ENCODE assay signal across 8 cellular contexts in the genomic region with DNA sequence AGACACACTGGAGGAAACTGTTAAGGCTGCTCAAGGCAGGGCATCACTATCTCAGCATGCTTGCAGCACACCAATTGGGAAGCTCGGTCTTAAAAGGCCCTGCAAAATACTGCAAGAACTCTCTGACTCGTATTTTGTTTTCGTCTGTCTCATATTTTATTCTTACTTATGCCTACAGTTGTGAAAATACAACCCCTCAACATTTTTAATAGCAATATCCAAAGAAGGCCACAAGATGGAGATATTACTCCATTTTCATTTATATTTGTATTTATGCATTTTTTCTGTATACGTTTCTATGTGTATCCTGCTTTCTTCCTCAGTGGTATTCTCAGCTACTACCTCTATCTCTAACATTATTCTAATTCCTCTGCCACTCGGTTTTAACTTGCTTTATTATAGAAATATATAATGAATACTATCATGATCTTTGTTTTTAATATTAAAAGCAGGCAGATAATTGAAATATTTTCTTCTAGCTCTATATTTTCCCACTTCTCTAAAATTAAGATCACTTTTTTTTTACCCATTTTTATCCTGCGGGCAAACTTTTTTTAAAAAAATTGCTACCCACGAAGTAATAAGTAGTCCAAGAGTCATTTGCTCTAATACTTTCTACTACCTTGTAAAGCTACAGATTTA. TPM values are rescaled to one million over a fixed set of nuclear protein-coding genes. Genes with fewer than 3 reads are reported as not detected.
DNase-seq lines count a peak whose midpoint lies in the region; ATAC-seq and TF ChIP-seq lines count a peak whose summit lies in the region.

No MANE protein-coding gene starts in this region.

- H3K9ac ChIP-seq in adipocyte (ENCODE audit: low read length), result no peak overlapping the region

- 32% methylated on average over 7 of the region's 7 CpGs for WGBS in right lobe of liver (ENCODE audit: insufficient coverage, low coverage, low lambda C conversion rate, missing lambda C conversion rate)

- DNase-seq in BJ (ENCODE audit: low read depth), result no peak
- DNase-seq in HEK293T (ENCODE audit: extremely low spot score), result no peak
- DNase-seq in adipocyte (ENCODE audit: low read depth), result peak; percentile 63
- DNase-seq in right lobe of liver, result no peak
- no peak for DNase-seq in SHP77 treated with DMSO at 0.1 percent for 48 hours (lab: John Stamatoyannopoulos, UW)
- DNase-seq in activated CD4-positive, CD25-positive, alpha-beta regulatory T cell treated with anti-CD3 and anti-CD28 coated beads, Interleukin-2, amount 50 U/mL, for 72 hours, result no peak

- no peak overlapping the region for H3K4me3 ChIP-seq in BJ (ENCODE audit: low read depth, low read length)
- no peak overlapping the region for H3K4me3 ChIP-seq in adipocyte (ENCODE audit: low read length)
- no peak overlapping the region for H3K4me3 ChIP-seq in right lobe of liver

- H3K27me3 ChIP-seq in BJ (ENCODE audit: control insufficient read depth, insufficient read depth, low read length), result no peaks in the 10 kb centered on the region
- H3K27me3 ChIP-seq in adipocyte (replicated peaks; ENCODE audit: control insufficient read depth, insufficient read depth, low read length), result no peaks in the 10 kb centered on the region
- H3K27me3 ChIP-seq in right lobe of liver, result no peaks in the 10 kb centered on the region

- H3K27ac ChIP-seq in right lobe of liver, result no peak overlapping the region

- peak in 3 of 4 donors; percentile 47 to 53 (median 53) for ATAC-seq in right lobe of liver
- no peak for ATAC-seq in HG02840 (IDR thresholded peaks at IDR 0.05; ENCODE audit: low FRiP score, unreplicated experiment)
- ATAC-seq in HG03521 (IDR thresholded peaks at IDR 0.05; ENCODE audit: unreplicated experiment), result no peak

- intact Hi-C loops in right lobe of liver (cut with DNase I), result no loop called here

- H3K4me1 ChIP-seq in adipocyte (ENCODE audit: control insufficient read depth, insufficient read depth, low read length), result peaks cover 7% of the 10 kb centered on the region
- peaks cover 0 to 6% (median 0%) of the 10 kb centered on the region in 4 donors for H3K4me1 ChIP-seq in right lobe of liver

- H3K9me3 ChIP-seq in adipocyte (ENCODE audit: control insufficient read depth, low read length) (no peaks in the 10 kb centered on the region), right lobe of liver (no peaks in the 10 kb centered on the region)

- H3K36me3 ChIP-seq in BJ (ENCODE audit: control insufficient read depth, insufficient read depth, low read length) (no peaks in the 10 kb centered on the region), adipocyte (ENCODE audit: control insufficient read depth, insufficient read depth, low read length, severe bottlenecking) (no peaks in the 10 kb centered on the region), right lobe of liver (no peaks in the 10 kb centered on the region)

- TF ChIP-seq POLR2A in right lobe of liver (IDR thresholded peaks at IDR 0.05), result no peak

- POLR2A ChIA-PET in BJ (lab: Charles Lee), result no interaction called here
- POLR2A ChIA-PET in HEK293T (lab: Yijun Ruan, JAX), result interaction anchor here (0.8 to 2.5 kb wide), 2 partner anchors 10 to 322 kb away, joined by 3 to 7 read pairs; a partner anchor contains a TSS

- TF ChIP-seq CTCF in BJ (IDR thresholded peaks at IDR 0.05; ENCODE audit: insufficient read depth, low read depth, low read length) (peak; percentile 36), right lobe of liver (IDR thresholded peaks at IDR 0.05) (peak; percentile 56 to 68 (median 62))

- CTCF ChIA-PET in BJ (lab: Yijun Ruan, JAX), result interaction anchor here (0.8 to 2.3 kb wide), 11 partner anchors 10 to 1001 kb away, joined by 3 to 12 read pairs (median 3); a partner anchor contains a TSS
- CTCF ChIA-PET in HEK293T (lab: Yijun Ruan, JAX), result interaction anchor here (0.6 to 1.6 kb wide), 10 partner anchors 9 to 1164 kb away, joined by 3 to 7 read pairs (median 4); a partner anchor contains a TSS

TF ChIP-seq in HEK293T, 16 proteins besides CTCF, POLR2A, EP300 and RAD21:
- TF ChIP-seq ZNF384 (IDR thresholded peaks at IDR 0.05) (peak; percentile 46; the same call in 1 of the 2 replicates), LEF1 (IDR thresholded peaks at IDR 0.05; ENCODE audit: borderline replicate concordance) (no peak), SUZ12 (IDR thresholded peaks at IDR 0.05) (no peak), SP1 (IDR thresholded peaks at IDR 0.05) (no peak), ARNT (IDR thresholded peaks at IDR 0.05) (no peak), FOXK2 (IDR thresholded peaks at IDR 0.05) (no peak), NFRKB (IDR thresholded peaks at IDR 0.05) (no peak), HDGF (IDR thresholded peaks at IDR 0.05; ENCODE audit: borderline replicate concordance) (no peak)

RNA-seq across cellular contexts. Expression of a gene that starts 10.0 kb away (rescaled TPM):
- 33.2 and 35.2 TPM in 2 replicates for polyA plus RNA-seq in BJ (2011; rRNA removed)
- 14.6 and 29.2 TPM in 2 replicates for polyA minus RNA-seq in BJ (2011; rRNA and poly(A)+ RNA removed)
- 100 to 1,000 TPM in 1 of 6 experiments, 10 to 100 TPM in 5; 16.0 to 106 (median 27.8) TPM for total RNA-seq in right lobe of liver

Comparison
In these comparisons a context has a peak if more than half of its experiments do, and no peak if none do; other contexts are left out.
1. ATAC-seq: peak in right lobe of liver (3 of 4); none in HG02840 (single experiment) and HG03521 (single experiment).